Comparison of ENCODE assay signal across 10 cellular contexts in genomic region chr19:51607920-51608562, GRCh38. TPM values are rescaled to one million over a fixed set of nuclear protein-coding genes. Genes with fewer than 3 reads are reported as not detected.
DNase-seq lines count a peak whose midpoint lies in the region; ATAC-seq, FAIRE-seq and TF ChIP-seq lines count a peak whose summit lies in the region.
"Had no signal": no experiment of that assay in that cellular context is flagged by ENCODE, and none has a peak within 500 bp of the region (broad histone marks: within the 10 kb centered on the region; RNA-seq: fewer than 3 reads in every experiment).

No MANE protein-coding gene starts in this region.

- H3K9me3 ChIP-seq in MM.1S (replicated peaks; ENCODE audit: insufficient read depth, low read length): no peaks in the 10 kb centered on the region
- H3K9me3 ChIP-seq in endothelial cell of umbilical vein (replicated peaks; ENCODE audit: control insufficient read depth, insufficient read depth, low read length): no peaks in the 10 kb centered on the region

- BruUV-seq in endothelial cell of umbilical vein (replicated peaks; lab: Mats Ljungman, UMichigan): no TSS peak

- H3K4me2 ChIP-seq in MM.1S (ENCODE audit: low read depth, low read length) (no peak overlapping the region; the same call in 1 of the 2 replicates), endothelial cell of umbilical vein (ENCODE audit: insufficient read depth, low read length) (no peak overlapping the region)

- intact Hi-C loops in endothelial cell of umbilical vein (cut with micrococcal nuclease): loop anchor here (1.0 to 5.0 kb wide), 3 partner anchors 49 to 170 kb away; no protein-coding TSS in a partner anchor

- H3K79me2 ChIP-seq in MM.1S (ENCODE audit: low read length) (no peaks in the 10 kb centered on the region), endothelial cell of umbilical vein (ENCODE audit: control insufficient read depth, insufficient read depth, low read length) (no peaks in the 10 kb centered on the region)

- peak; percentile 83 for FAIRE-seq in endothelial cell of umbilical vein (lab: Jason Lieb, UNC)

- no peaks in the 10 kb centered on the region for H4K20me1 ChIP-seq in MM.1S (ENCODE audit: insufficient read depth, low read length)
- H4K20me1 ChIP-seq in endothelial cell of umbilical vein (replicated peaks; ENCODE audit: control insufficient read depth, extremely low read depth, insufficient read depth, low read length): no peaks in the 10 kb centered on the region

- no peaks in the 10 kb centered on the region for H3F3A ChIP-seq in MM.1S (ENCODE audit: insufficient read depth, low read length)

- H3K9me2 ChIP-seq in MM.1S (replicated peaks; ENCODE audit: insufficient read depth, low read length): no peaks in the 10 kb centered on the region

- H3K36me3 ChIP-seq in MM.1S (replicated peaks; ENCODE audit: insufficient read depth, low read length) (no peaks in the 10 kb centered on the region), endothelial cell of umbilical vein (ENCODE audit: control insufficient read depth in 2 of 2, extremely low read depth in 1 of 2, insufficient read depth in 2 of 2, low read length in 2 of 2) (no peaks in the 10 kb centered on the region)

- CTCF ChIA-PET in endothelial cell of umbilical vein (lab: Charles Lee): interaction anchor here (0.6 to 1.9 kb wide), 15 partner anchors 8 to 187 kb away, joined by 3 to 20 read pairs (median 4); partner anchors contain the start of gene ZNF175

- H3K9me1 ChIP-seq in endothelial cell of umbilical vein (replicated peaks; ENCODE audit: control insufficient read depth, extremely low read depth, insufficient read depth, low read length): no peaks in the 10 kb centered on the region

- POLR2A ChIA-PET in endothelial cell of umbilical vein (lab: Charles Lee): no interaction called here

- H2AFZ ChIP-seq in MM.1S (ENCODE audit: low read length) (no peak overlapping the region), endothelial cell of umbilical vein (ENCODE audit: low read depth, low read length) (no peak overlapping the region)

- no peak for TF ChIP-seq POLR2A in endothelial cell of umbilical vein (IDR thresholded peaks at IDR 0.05; ENCODE audit: low read depth, low read length)

- peak; percentile 42 for TF ChIP-seq CTCF in MM.1S (IDR thresholded peaks at IDR 0.05; ENCODE audit: low read length)
- TF ChIP-seq CTCF in endothelial cell of umbilical vein (IDR thresholded peaks at IDR 0.05; ENCODE audit: extremely low read depth in 1 of 2, insufficient read depth in 1 of 2, low read depth in 1 of 2, low read length in 2 of 2): peak; percentile 82

- no peaks in the 10 kb centered on the region for H3K27me3 ChIP-seq in MM.1S (replicated peaks; ENCODE audit: insufficient read depth, low read length)
- peaks cover 0 to 1% of the 10 kb centered on the region in 2 experiments for H3K27me3 ChIP-seq in endothelial cell of umbilical vein (ENCODE audit: control insufficient read depth in 2 of 2, insufficient read depth in 2 of 2, low read length in 2 of 2)

- H3K27ac ChIP-seq in MM.1S (ENCODE audit: low read length) (peak overlapping the region; percentile 64; the same call in 1 of the 2 replicates), endothelial cell of umbilical vein (ENCODE audit: insufficient read depth, low read depth, low read length) (no peak overlapping the region)

- H3K4me3 ChIP-seq in MM.1S (ENCODE audit: low read length) (no peak overlapping the region), endothelial cell of umbilical vein (replicated peaks in 1 of 3; ENCODE audit: insufficient read depth in 1 of 3, low read depth in 1 of 3, low read length in 3 of 3) (no peak overlapping the region)

- dilution Hi-C loops in endothelial cell of umbilical vein (cut with MboI; ENCODE audit: extremely low pct_ligation_motif_present, low sequenced_read_pairs): no loop called here

- H3K4me1 ChIP-seq in MM.1S (ENCODE audit: low read length) (peaks cover 17% of the 10 kb centered on the region; the same call in 1 of the 2 replicates), endothelial cell of umbilical vein (ENCODE audit: control insufficient read depth, extremely low read depth, insufficient read depth, low read length) (no peaks in the 10 kb centered on the region)

- peak; percentile 72 for DNase-seq in EH (ENCODE audit: low read depth)
- DNase-seq in MM.1S: peak; percentile 40
- peak; percentile 65 for DNase-seq in activated CD4-positive, alpha-beta T cell treated with anti-CD3 and anti-CD28 coated beads, Interleukin-2, amount 50 U/mL, for 1 hour
- peak; percentile 60 for DNase-seq in endothelial cell of umbilical vein (ENCODE audit: low read depth, low spot score)
- peak; percentile 50 for DNase-seq in midbrain (lab: John Stamatoyannopoulos, UW)
- peak; percentile 82 for DNase-seq in stimulated activated naive CD8-positive, alpha-beta T cell treated with anti-CD3 and anti-CD28 coated beads, Interleukin-15, Interleukin-2, amounts not matched to agents 100 U/mL and 50 U/mL, for 24 hours

- H3K9ac ChIP-seq in MM.1S (ENCODE audit: low read length): no peak overlapping the region
- no peak overlapping the region for H3K9ac ChIP-seq in endothelial cell of umbilical vein (replicated peaks; ENCODE audit: extremely low read depth, insufficient read depth, low read length)

- ATAC-seq in stimulated activated naive CD8-positive, alpha-beta T cell treated with anti-CD3 and anti-CD28 coated beads, Interleukin-15, Interleukin-2, amounts not matched to agents 100 U/mL and 50 U/mL, for 24 hours: no peak
- ATAC-seq in HG02610 (IDR thresholded peaks at IDR 0.05; ENCODE audit: unreplicated experiment): no peak
- ATAC-seq in HG03280 (IDR thresholded peaks at IDR 0.05; ENCODE audit: unreplicated experiment): no peak

TF ChIP-seq in endothelial cell of umbilical vein, 7 proteins besides CTCF, POLR2A, EP300 and RAD21:
- TF ChIP-seq MAX (IDR thresholded peaks at IDR 0.05; ENCODE audit: insufficient read depth, insufficient read length) (no peak), MYC (IDR thresholded peaks at IDR 0.05; ENCODE audit: low read depth, low read length) (no peak), GATA2 (IDR thresholded peaks at IDR 0.05; ENCODE audit: insufficient read depth, insufficient read length, low read depth, low read length) (no peak), JUN (IDR thresholded peaks at IDR 0.05; ENCODE audit: borderline replicate concordance, insufficient read depth, insufficient read length, low read depth) (no peak), EZH2 (IDR thresholded peaks at IDR 0.05; ENCODE audit: borderline replicate concordance, low read depth, low read length, severe bottlenecking) (no peak), POLR2AphosphoS5 (IDR thresholded peaks at IDR 0.05; ENCODE audit: insufficient read depth, low read depth, low read length) (no peak), FOS (IDR thresholded peaks at IDR 0.05; ENCODE audit: borderline replicate concordance, insufficient read depth, low read length) (no peak)

RNA-seq across cellular contexts. Expression of gene SIGLEC5, which starts 22.2 kb away (rescaled TPM):
- total RNA-seq in endothelial cell of umbilical vein: not detected in 2 replicates
- not detected in 2 replicates for polyA plus RNA-seq in endothelial cell of umbilical vein
- not detected in 2 replicates for polyA plus RNA-seq in endothelial cell of umbilical vein (2011; cell fraction: cytosol; rRNA removed)
- not detected in 2 replicates for polyA plus RNA-seq in endothelial cell of umbilical vein (2011; cell fraction: nucleus; rRNA removed)
- polyA plus RNA-seq in endothelial cell of umbilical vein (2012): not detected in 2 replicates
- not detected in 2 replicates for polyA minus RNA-seq in endothelial cell of umbilical vein
- not detected for polyA minus RNA-seq in endothelial cell of umbilical vein (2011; cell fraction: cytosol; rRNA and poly(A)+ RNA removed)
- polyA minus RNA-seq in endothelial cell of umbilical vein (2011; cell fraction: nucleus; rRNA and poly(A)+ RNA removed): not detected in 2 replicates
- total RNA-seq: T-helper 1 cell treated with Interleukin-12 subunit alpha and Interleukin-12 subunit beta and Interleukin-4 antibody, amounts not matched to agents 30 ng/mL and 1 ng/mL, for 36 hours had no signal
- polyA plus RNA-seq: thymus had no signal

RNA-seq across cellular contexts. Expression of gene ZNF175, which starts 37.0 kb away (rescaled TPM):
- 16.5 and 21.4 TPM in 2 replicates for total RNA-seq in endothelial cell of umbilical vein
- 3.8 and 4.9 TPM in 2 replicates for polyA plus RNA-seq in endothelial cell of umbilical vein
- polyA plus RNA-seq in endothelial cell of umbilical vein (2011; cell fraction: cytosol; rRNA removed): 5.2 and 5.9 TPM in 2 replicates
- polyA plus RNA-seq in endothelial cell of umbilical vein (2011; cell fraction: nucleus; rRNA removed): 24.7 and 27.6 TPM in 2 replicates
- 22.4 and 31.8 TPM in 2 replicates for polyA plus RNA-seq in endothelial cell of umbilical vein (2012)
- polyA minus RNA-seq in endothelial cell of umbilical vein: 12.6 and 18.0 TPM in 2 replicates
- 3.1 TPM for polyA minus RNA-seq in endothelial cell of umbilical vein (2011; cell fraction: cytosol; rRNA and poly(A)+ RNA removed)
- 19.1 and 27.7 TPM in 2 replicates for polyA minus RNA-seq in endothelial cell of umbilical vein (2011; cell fraction: nucleus; rRNA and poly(A)+ RNA removed)

RNA-seq across cellular contexts. Expression of gene SIGLEC14, which starts 38.6 kb away (rescaled TPM):
- 0.58 TPM in 1 of 2 replicates, not detected in the other for total RNA-seq in endothelial cell of umbilical vein
- polyA plus RNA-seq in endothelial cell of umbilical vein: 0.10 and 0.14 TPM in 2 replicates
- 0.05 and 0.10 TPM in 2 replicates for polyA plus RNA-seq in endothelial cell of umbilical vein (2011; cell fraction: cytosol; rRNA removed)
- 0.11 TPM in 1 of 2 replicates, not detected in the other for polyA plus RNA-seq in endothelial cell of umbilical vein (2011; cell fraction: nucleus; rRNA removed)
- 0.13 and 0.16 TPM in 2 replicates for polyA plus RNA-seq in endothelial cell of umbilical vein (2012)
- polyA minus RNA-seq in endothelial cell of umbilical vein: 0.17 and 0.46 TPM in 2 replicates
- polyA minus RNA-seq in endothelial cell of umbilical vein (2011; cell fraction: cytosol; rRNA and poly(A)+ RNA removed): not detected
- polyA minus RNA-seq in endothelial cell of umbilical vein (2011; cell fraction: nucleus; rRNA and poly(A)+ RNA removed): not detected in 2 replicates
- total RNA-seq: T-helper 1 cell treated with Interleukin-12 subunit alpha and Interleukin-12 subunit beta and Interleukin-4 antibody, amounts not matched to agents 30 ng/mL and 1 ng/mL, for 36 hours had no signal
